In the genomic region with DNA sequence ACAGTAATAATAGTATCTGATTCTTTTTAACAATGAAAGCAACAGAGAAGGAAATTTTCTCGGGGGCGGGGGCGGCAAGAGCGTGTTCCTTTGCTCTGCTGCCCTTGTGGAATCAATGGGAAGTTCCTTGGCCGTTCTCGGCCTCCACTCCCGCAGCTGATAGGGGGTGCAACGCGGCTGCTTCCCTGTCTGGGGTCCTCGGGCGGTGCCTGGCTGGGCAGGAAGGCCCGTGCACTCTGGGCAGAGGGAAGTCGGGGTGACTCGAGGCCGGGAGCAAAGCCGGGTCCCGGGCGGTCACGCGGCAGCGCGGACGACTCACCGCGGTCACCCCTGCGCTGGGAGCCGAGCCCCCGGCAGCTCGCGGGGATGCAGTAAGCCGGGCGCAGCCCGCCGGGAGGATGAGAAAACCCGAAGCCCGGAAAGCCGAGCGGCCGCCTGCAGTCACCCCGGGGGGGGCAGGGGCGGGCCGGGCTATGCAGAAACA, we compare ENCODE assay signal across 8 cellular contexts. TPM values are rescaled to one million over a fixed set of nuclear protein-coding genes. Genes with fewer than 3 reads are reported as not detected.
A peak's percentile ranks its signal among the peaks of the same experiment; 100 is the strongest.
DNase-seq lines count a peak whose midpoint lies in the region; ATAC-seq and TF ChIP-seq lines count a peak whose summit lies in the region.

No MANE protein-coding gene starts in this region.

- H3K27ac Mint-ChIP-seq in CD14-positive monocyte (peak overlapping the region in 1 of 7 donors; percentile 46), HFFc6 (peak overlapping the region; percentile 53), MCF 10A (ENCODE audit: low read depth, unreplicated experiment) (no peak overlapping the region)

- intact Hi-C loops in CD14-positive monocyte (cut with micrococcal nuclease) = no loop called here
- intact Hi-C loops in MCF 10A (cut with micrococcal nuclease) = loop anchor here (1.0 kb wide), 1 partner anchor 47 kb away; no protein-coding TSS in a partner anchor

- no peak for DNase-seq in CD14-positive monocyte (ENCODE audit: low spot score)
- DNase-seq in HFFc6 = peak; percentile 28
- DNase-seq in MCF 10A (ENCODE audit: unreplicated experiment) = no peak
- peak; percentile 41 for DNase-seq in myocyte (ENCODE audit: low read depth)
- no peak for DNase-seq in mesenteric fat pad (ENCODE audit: low spot score)
- DNase-seq in activated effector memory CD4-positive, alpha-beta T cell treated with anti-CD3 and anti-CD28 coated beads, Interleukin-2, amount 50 U/mL, for 16 hours = no peak

- BruUV-seq in MCF 10A (replicated peaks; lab: Mats Ljungman, UMichigan) = no TSS peak

- peaks cover 0 to 15% (median 2%) of the 10 kb centered on the region in 7 donors for H3K9me3 Mint-ChIP-seq in CD14-positive monocyte
- H3K9me3 Mint-ChIP-seq in HFFc6 = no peaks in the 10 kb centered on the region
- H3K9me3 Mint-ChIP-seq in MCF 10A (ENCODE audit: unreplicated experiment) = no peaks in the 10 kb centered on the region

- H3K4me3 Mint-ChIP-seq in CD14-positive monocyte = peak overlapping the region; percentile 51 to 82
- H3K4me3 Mint-ChIP-seq in HFFc6 = peak overlapping the region; percentile 86
- H3K4me3 Mint-ChIP-seq in MCF 10A (ENCODE audit: unreplicated experiment) = peak overlapping the region; percentile 70

- H3K4me1 Mint-ChIP-seq in CD14-positive monocyte = peaks cover 21% of the 10 kb centered on the region
- H3K4me1 Mint-ChIP-seq in HFFc6 (ENCODE audit: low read depth) = peaks cover 24% of the 10 kb centered on the region
- no peaks in the 10 kb centered on the region for H3K4me1 Mint-ChIP-seq in MCF 10A (ENCODE audit: insufficient read depth, unreplicated experiment)

- H3K27me3 Mint-ChIP-seq in CD14-positive monocyte (ENCODE audit: low read depth in 3 of 3) (peaks cover 46 to 75% (median 66%) of the 10 kb centered on the region in 3 donors), HFFc6 (ENCODE audit: insufficient read depth) (peaks cover 4% of the 10 kb centered on the region; the same call in 1 of the 2 replicates), MCF 10A (ENCODE audit: insufficient read depth, unreplicated experiment) (no peaks in the 10 kb centered on the region)

- POLR2A ChIA-PET in MCF 10A (lab: Yijun Ruan, JAX) = interaction anchor here (0.8 kb wide), 1 partner anchor 47 kb away, joined by 3 read pairs; no protein-coding TSS in a partner anchor

- ATAC-seq in GM18517 (IDR thresholded peaks at IDR 0.05; ENCODE audit: unreplicated experiment) (no peak), HG02938 (IDR thresholded peaks at IDR 0.05; ENCODE audit: unreplicated experiment) (no peak)

- CTCF ChIA-PET in MCF 10A (lab: Yijun Ruan, JAX) = no interaction called here

- no peak for TF ChIP-seq CTCF in CD14-positive monocyte (IDR thresholded peaks at IDR 0.05)
- TF ChIP-seq CTCF in HFFc6 (IDR thresholded peaks at IDR 0.05) = peak; percentile 28
- no peak for TF ChIP-seq CTCF in MCF 10A (IDR thresholded peaks at IDR 0.05; ENCODE audit: unreplicated experiment)

- no peaks in the 10 kb centered on the region for H3K36me3 Mint-ChIP-seq in CD14-positive monocyte
- 0 out of 2 replicates have a peak, but pooled peaks cover 6% of the 10 kb centered on the region for H3K36me3 Mint-ChIP-seq in HFFc6 (ENCODE audit: low read depth)
- H3K36me3 Mint-ChIP-seq in MCF 10A (ENCODE audit: insufficient read depth, unreplicated experiment) = peaks cover 6% of the 10 kb centered on the region

RNA-seq across cellular contexts. Expression of a gene that starts 2.5 kb away (rescaled TPM):
- not detected for polyA plus RNA-seq in CD14-positive monocyte
- 100 to 1,000 TPM; 147 to 212 (median 164) TPM for total RNA-seq in HFFc6 (2021; fragmentation: NEBNext Ultra II Directional; extraction: Animal tissue kit (Norgen Biotek cat#: 25700))
- 20.2 and 23.0 TPM in 2 replicates for total RNA-seq in MCF 10A (2022)
- 152 and 164 TPM in 2 replicates for total RNA-seq in myocyte
- polyA plus RNA-seq in myocyte (2012) = 132 TPM
- total RNA-seq in mesenteric fat pad = 4.2 TPM

RNA-seq across cellular contexts. Expression of a gene that starts 7.0 kb away (rescaled TPM):
- under 1 TPM in 1 of 2 donors, not detected in 1; 0.21 TPM for polyA plus RNA-seq in CD14-positive monocyte
- 1 to 10 TPM; 2.1 to 3.2 (median 3.0) TPM for total RNA-seq in HFFc6 (2021; fragmentation: NEBNext Ultra II Directional; extraction: Animal tissue kit (Norgen Biotek cat#: 25700))
- total RNA-seq in MCF 10A (2022) (12.0 and 13.1 TPM in 2 replicates), myocyte (3.1 and 4.4 TPM in 2 replicates), mesenteric fat pad (2.4 TPM)
- 6.2 TPM for polyA plus RNA-seq in myocyte (2012)

RNA-seq across cellular contexts. Expression of a gene that starts 22.9 kb away (rescaled TPM):
- 10 to 100 TPM; 63.7 to 83.7 TPM for polyA plus RNA-seq in CD14-positive monocyte
- 10 to 100 TPM; 59.6 to 69.2 (median 65.9) TPM for total RNA-seq in HFFc6 (2021; fragmentation: NEBNext Ultra II Directional; extraction: Animal tissue kit (Norgen Biotek cat#: 25700))
- total RNA-seq in MCF 10A (2022) = 68.8 and 78.2 TPM in 2 replicates
- 92.0 and 94.7 TPM in 2 replicates for total RNA-seq in myocyte
- 77.8 TPM for polyA plus RNA-seq in myocyte (2012)
- 54.0 TPM for total RNA-seq in mesenteric fat pad

RNA-seq across cellular contexts. Expression of a gene that starts 52.2 kb away (rescaled TPM):
- 100 to 1,000 TPM in 1 of 2 donors, 10 to 100 TPM in 1; 98.0 to 114 TPM for polyA plus RNA-seq in CD14-positive monocyte
- total RNA-seq in HFFc6 (2021; fragmentation: NEBNext Ultra II Directional; extraction: Animal tissue kit (Norgen Biotek cat#: 25700)) = 100 to 1,000 TPM; 157 to 202 (median 170) TPM
- total RNA-seq in MCF 10A (2022) (200 and 239 TPM in 2 replicates), myocyte (169 and 183 TPM in 2 replicates), mesenteric fat pad (156 TPM)
- polyA plus RNA-seq in myocyte (2012) = 206 TPM

Comparison
In these comparisons a context has a peak if more than half of its experiments do, and no peak if none do; other contexts are left out.
1. DNase-seq: peak in HFFc6 (single experiment) and myocyte (single experiment); none in CD14-positive monocyte (single experiment), MCF 10A (single experiment), mesenteric fat pad (single experiment) and activated effector memory CD4-positive, alpha-beta T cell treated with anti-CD3 and anti-CD28 coated beads, Interleukin-2, amount 50 U/mL, for 16 hours (single experiment).
2. Peak in every context shown above with its lines, with median percentiles within 50 percentile points of each other: H3K4me3 Mint-ChIP-seq.